7 cellular contexts compared by ENCODE assay signal in the genomic region with DNA sequence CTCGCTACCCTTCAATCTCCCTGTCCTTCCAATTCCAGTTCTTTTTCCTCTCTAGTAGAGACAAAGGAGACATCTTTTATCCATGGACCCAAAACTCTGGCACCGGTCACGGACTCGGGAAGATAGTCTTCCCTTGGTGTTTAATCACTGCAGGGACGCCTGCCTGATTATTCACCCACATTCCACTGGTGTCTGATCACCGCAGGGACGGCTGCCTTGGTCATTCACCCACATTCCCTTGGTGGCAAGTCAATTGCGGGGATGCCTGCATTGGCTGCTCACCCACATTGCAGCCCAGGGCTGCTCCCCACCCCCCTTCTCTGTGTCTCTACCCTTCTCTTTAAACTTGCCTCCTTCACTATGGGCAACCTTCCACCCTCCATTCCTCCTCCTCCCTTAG.
DNase-seq lines count a peak whose midpoint lies in the region; ATAC-seq and TF ChIP-seq lines count a peak whose summit lies in the region.
"Not testable (repeated sequence)": the region's sequence is repeated elsewhere in the genome, so short reads cannot be mapped to it uniquely, and the experiment has no call there.

No MANE protein-coding gene starts in this region.

- not testable (repeated sequence) for H3K4me1 Mint-ChIP-seq in type B pancreatic cell (ENCODE audit: unreplicated experiment)

- not testable (repeated sequence) for H3K36me3 ChIP-seq in RWPE2 (ENCODE audit: low read depth)

- not testable (repeated sequence) for TF ChIP-seq CTCF in RWPE2 (IDR thresholded peaks at IDR 0.05; ENCODE audit: poor library complexity, severe bottlenecking); type B pancreatic cell (conservative IDR thresholded peaks at IDR 0.05)

- DNase-seq in Daoy (ENCODE audit: low read depth) (peak; percentile 12), GM04503 (ENCODE audit: low read depth) (peak; percentile 19), LHCN-M2 (ENCODE audit: low read depth) (peak; percentile 1), astrocyte of the hippocampus (ENCODE audit: low read depth, low spot score) (peak; percentile 17), myocyte (ENCODE audit: low read depth) (peak; percentile 9)
- not testable (repeated sequence) for DNase-seq in RWPE2 (ENCODE audit: low spot score); type B pancreatic cell (ENCODE audit: extremely low spot score, unreplicated experiment)

- H3K4me3 ChIP-seq in RWPE2 (ENCODE audit: severe bottlenecking): not testable (repeated sequence)

- H3K27ac ChIP-seq in RWPE2 (ENCODE audit: poor library complexity, severe bottlenecking): peak overlapping the region; percentile 23

- H3K27me3 Mint-ChIP-seq in type B pancreatic cell: peaks cover 43% of the 10 kb centered on the region

- peak overlapping the region; percentile 57 for H3K4me3 Mint-ChIP-seq in type B pancreatic cell

- H3K36me3 Mint-ChIP-seq in type B pancreatic cell: not testable (repeated sequence)

- not testable (repeated sequence) for H3K9me3 Mint-ChIP-seq in type B pancreatic cell

- H3K27ac Mint-ChIP-seq in type B pancreatic cell: peak overlapping the region; percentile 91

- not testable (repeated sequence) for ATAC-seq in RWPE2 (ENCODE audit: low read depth)

- not testable (repeated sequence) for H3K4me1 ChIP-seq in RWPE2 (ENCODE audit: insufficient read depth, poor library complexity, severe bottlenecking)

- H3K9me3 ChIP-seq in RWPE2 (ENCODE audit: severe bottlenecking): not testable (repeated sequence)

- not testable (repeated sequence) for H3K27me3 ChIP-seq in RWPE2 (ENCODE audit: insufficient read depth, poor library complexity, severe bottlenecking)
